14 cellular contexts compared by ENCODE assay signal in the genomic region with DNA sequence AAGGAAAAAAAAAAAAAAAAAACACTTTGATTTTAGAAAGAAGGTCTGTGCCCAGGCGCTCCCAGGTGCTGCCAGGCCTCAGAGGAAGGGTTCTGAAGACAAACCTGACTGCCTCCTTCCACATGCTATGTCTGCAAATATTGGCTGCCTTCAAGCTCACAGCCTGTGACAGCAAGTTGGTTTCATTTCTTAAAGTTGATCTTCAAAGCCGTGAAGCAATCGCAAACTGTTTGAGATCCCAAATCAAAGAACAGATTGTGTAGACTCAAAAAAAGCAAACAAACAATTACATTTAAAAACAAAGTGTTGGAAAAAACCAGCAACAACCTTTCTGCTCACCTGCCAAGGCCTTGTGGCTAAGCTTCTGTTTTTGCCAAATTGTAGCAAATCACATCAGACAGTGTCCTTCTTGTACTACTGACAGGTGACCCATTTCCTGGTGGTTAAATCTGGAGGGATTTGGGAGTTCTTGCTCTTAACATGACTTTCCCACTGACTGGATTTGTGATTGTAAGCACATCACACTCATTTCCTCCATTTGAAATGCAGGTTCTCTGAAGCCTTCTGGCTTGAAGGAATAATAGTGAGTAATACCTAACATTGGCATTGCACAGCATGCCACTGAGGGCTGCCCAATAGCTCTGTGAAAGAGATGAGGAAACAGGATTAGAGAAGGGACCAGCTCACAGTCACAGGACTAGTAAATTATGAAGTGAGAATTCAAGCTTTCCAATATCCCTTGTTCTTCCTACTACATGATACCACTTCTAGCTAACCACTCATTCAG.
DNase-seq lines count a peak whose midpoint lies in the region; ATAC-seq and TF ChIP-seq lines count a peak whose summit lies in the region.
"Had no signal": no experiment of that assay in that cellular context is flagged by ENCODE, and none has a peak within 500 bp of the region (broad histone marks: within the 10 kb centered on the region; RNA-seq: fewer than 3 reads in every experiment).

No MANE protein-coding gene starts in this region.

- H3K36me3 Mint-ChIP-seq in natural killer cell treated with Interleukin-12 subunit alpha and Interleukin-12 subunit beta and Interleukin-15 and Interleukin-18, amount 100 ng/mL, for 72 hours = no peaks in the 10 kb centered on the region
- no peaks in the 10 kb centered on the region for H3K36me3 Mint-ChIP-seq in natural killer cell

- intact Hi-C loops in natural killer cell (cut with micrococcal nuclease) = no loop called here
- intact Hi-C loops in aorta (cut with DNase I) = no loop called here

- no peak overlapping the region for H3K4me3 ChIP-seq in brain microvascular endothelial cell (ENCODE audit: low read depth, low read length)
- no peak overlapping the region for H3K4me3 ChIP-seq in kidney epithelial cell (ENCODE audit: low read depth, low read length)
- H3K4me3 ChIP-seq in aorta (ENCODE audit: low read length in 2 of 2) = no peak overlapping the region

- no peak for DNase-seq in natural killer cell treated with Interleukin-12 subunit alpha and Interleukin-12 subunit beta and Interleukin-15 and Interleukin-18, amount 100 ng/mL, for 72 hours (ENCODE audit: low spot score)
- no peak for DNase-seq in natural killer cell
- peak; percentile 25 for DNase-seq in brain microvascular endothelial cell
- peak; percentile 19 for DNase-seq in kidney epithelial cell (ENCODE audit: low read depth)
- peak in 1 of 2 donors; percentile 46 for DNase-seq in aorta
- DNase-seq in stimulated activated CD4-positive, alpha-beta T cell treated with anti-CD3 and anti-CD28 coated beads, Interleukin-4, amount 100 ng/mL, for 4 hours = no peak
- no peak for DNase-seq in GM10266 (ENCODE audit: extremely low spot score)
- no peak for DNase-seq in anterior cingulate cortex (lab: John Stamatoyannopoulos, UW)
- DNase-seq: activated CD4-positive, CD25-positive, alpha-beta regulatory T cell treated with anti-CD3 and anti-CD28 coated beads, Interleukin-2, amount 50 U/mL, for 72 hours; BE2C; left cardiac atrium; NCI-H1436; occipital lobe had no signal

- in situ Hi-C loops in brain microvascular endothelial cell (cut with HindIII; ENCODE audit: low pct_ligation_motif_present, low sequenced_read_pairs) = no loop called here

- 94% methylated on average over 3 of the region's 3 CpGs for WGBS in aorta, 2 donors

- no peak for TF ChIP-seq CTCF in natural killer cell (IDR thresholded peaks at IDR 0.05)
- TF ChIP-seq CTCF in brain microvascular endothelial cell (IDR thresholded peaks at IDR 0.05; ENCODE audit: low read depth, low read length, missing control alignments) = no peak
- no peak for TF ChIP-seq CTCF in kidney epithelial cell (IDR thresholded peaks at IDR 0.05; ENCODE audit: insufficient read depth, low read length, poor library complexity, severe bottlenecking)
- TF ChIP-seq CTCF in GM10266 (IDR thresholded peaks at IDR 0.05; ENCODE audit: control insufficient read depth, insufficient read depth, low read depth, missing control alignments) = no peak

- H3K4me3 Mint-ChIP-seq in natural killer cell treated with Interleukin-12 subunit alpha and Interleukin-12 subunit beta and Interleukin-15 and Interleukin-18, amount 100 ng/mL, for 72 hours = no peak overlapping the region
- no peak overlapping the region for H3K4me3 Mint-ChIP-seq in natural killer cell
- H3K4me3 Mint-ChIP-seq: activated naive CD4-positive, alpha-beta T cell treated with anti-CD3 and anti-CD28 coated beads, Interleukin-2, amount 50 U/mL, for 24 hours had no signal

- no peaks in the 10 kb centered on the region for H3K36me3 ChIP-seq in brain microvascular endothelial cell (replicated peaks)
- H3K36me3 ChIP-seq in kidney epithelial cell (ENCODE audit: control insufficient read depth, insufficient read depth, low read length) = no peaks in the 10 kb centered on the region
- no peaks in the 10 kb centered on the region for H3K36me3 ChIP-seq in aorta (ENCODE audit: control insufficient read depth in 1 of 2, insufficient read depth in 2 of 2, low read length in 1 of 2)
- H3K36me3 ChIP-seq: BE2C had no signal

- no peak overlapping the region for H3K27ac Mint-ChIP-seq in natural killer cell treated with Interleukin-12 subunit alpha and Interleukin-12 subunit beta and Interleukin-15 and Interleukin-18, amount 100 ng/mL, for 72 hours
- H3K27ac Mint-ChIP-seq in natural killer cell = no peak overlapping the region
- H3K27ac Mint-ChIP-seq: activated naive CD4-positive, alpha-beta T cell treated with anti-CD3 and anti-CD28 coated beads, Interleukin-2, amount 50 U/mL, for 24 hours had no signal

- peak; percentile 61 to 62 for ATAC-seq in natural killer cell treated with Interleukin-12 subunit alpha and Interleukin-12 subunit beta and Interleukin-15 and Interleukin-18, amount 100 ng/mL, for 72 hours
- ATAC-seq in natural killer cell = no peak
- ATAC-seq in aorta (ENCODE audit: low FRiP score) = peak; percentile 29

- no peak overlapping the region for H3K27ac ChIP-seq in brain microvascular endothelial cell
- peak overlapping the region in 1 of 2 donors; percentile 8 for H3K27ac ChIP-seq in aorta (ENCODE audit: low read depth in 1 of 2, low read length in 2 of 2)

- H3K9me3 ChIP-seq in aorta (ENCODE audit: control insufficient read depth, low read length) = no peaks in the 10 kb centered on the region
- H3K9me3 ChIP-seq: BE2C had no signal

- H3K27me3 ChIP-seq in brain microvascular endothelial cell (replicated peaks) = no peaks in the 10 kb centered on the region
- no peaks in the 10 kb centered on the region for H3K27me3 ChIP-seq in kidney epithelial cell (ENCODE audit: control insufficient read depth, insufficient read depth, low read length)
- H3K27me3 ChIP-seq in aorta (ENCODE audit: control insufficient read depth in 1 of 2, insufficient read depth in 2 of 2, low read length in 1 of 2) = no peaks in the 10 kb centered on the region
- H3K27me3 ChIP-seq: BE2C had no signal

- H3K4me1 Mint-ChIP-seq in natural killer cell treated with Interleukin-12 subunit alpha and Interleukin-12 subunit beta and Interleukin-15 and Interleukin-18, amount 100 ng/mL, for 72 hours (ENCODE audit: low read depth in 2 of 2) = peaks cover 10 to 25% of the 10 kb centered on the region in 2 donors
- H3K4me1 Mint-ChIP-seq in natural killer cell = peaks cover 25 to 32% of the 10 kb centered on the region in 2 donors

- no peaks in the 10 kb centered on the region for H3K9me3 Mint-ChIP-seq in natural killer cell treated with Interleukin-12 subunit alpha and Interleukin-12 subunit beta and Interleukin-15 and Interleukin-18, amount 100 ng/mL, for 72 hours
- no peaks in the 10 kb centered on the region for H3K9me3 Mint-ChIP-seq in natural killer cell
- H3K9me3 Mint-ChIP-seq: activated naive CD4-positive, alpha-beta T cell treated with anti-CD3 and anti-CD28 coated beads, Interleukin-2, amount 50 U/mL, for 24 hours had no signal

- H3K27me3 Mint-ChIP-seq in natural killer cell treated with Interleukin-12 subunit alpha and Interleukin-12 subunit beta and Interleukin-15 and Interleukin-18, amount 100 ng/mL, for 72 hours = no peaks in the 10 kb centered on the region
- no peaks in the 10 kb centered on the region for H3K27me3 Mint-ChIP-seq in natural killer cell (ENCODE audit: low read depth in 2 of 2)
- H3K27me3 Mint-ChIP-seq: activated naive CD4-positive, alpha-beta T cell treated with anti-CD3 and anti-CD28 coated beads, Interleukin-2, amount 50 U/mL, for 24 hours had no signal

- peaks cover 7 to 16% of the 10 kb centered on the region in 2 donors for H3K4me1 ChIP-seq in aorta (ENCODE audit: control insufficient read depth in 1 of 2, insufficient read depth in 2 of 2, low read length in 2 of 2)
- H3K4me1 ChIP-seq: BE2C had no signal

Comparison
In these comparisons a context has a peak if more than half of its experiments do, and no peak if none do; other contexts are left out.
1. ATAC-seq: peak in natural killer cell treated with Interleukin-12 subunit alpha and Interleukin-12 subunit beta and Interleukin-15 and Interleukin-18, amount 100 ng/mL, for 72 hours (2 of 2) and aorta (single experiment); none in natural killer cell (0 of 3).
2. DNase-seq: peak in brain microvascular endothelial cell (single experiment) and kidney epithelial cell (single experiment); none in natural killer cell treated with Interleukin-12 subunit alpha and Interleukin-12 subunit beta and Interleukin-15 and Interleukin-18, amount 100 ng/mL, for 72 hours (single experiment), natural killer cell (single experiment), stimulated activated CD4-positive, alpha-beta T cell treated with anti-CD3 and anti-CD28 coated beads, Interleukin-4, amount 100 ng/mL, for 4 hours (0 of 2), GM10266 (single experiment) and anterior cingulate cortex (0 of 58).